11 cellular contexts compared by ENCODE assay signal in genomic region chr1:241638091-241638682, GRCh38. TPM values are rescaled to one million over a fixed set of nuclear protein-coding genes. Genes with fewer than 3 reads are reported as not detected.
DNase-seq lines count a peak whose midpoint lies in the region; ATAC-seq, FAIRE-seq and TF ChIP-seq lines count a peak whose summit lies in the region.
"Had no signal": no experiment of that assay in that cellular context is flagged by ENCODE, and none has a peak within 500 bp of the region (broad histone marks: within the 10 kb centered on the region; RNA-seq: fewer than 3 reads in every experiment).

No MANE protein-coding gene starts in this region.

- intact Hi-C loops in HepG2 (cut with micrococcal nuclease; ENCODE audit: unreplicated experiment), result no loop called here

- no peaks in the 10 kb centered on the region for H3K27me3 Mint-ChIP-seq in activated naive CD8-positive, alpha-beta T cell treated with anti-CD3 and anti-CD28 coated beads, Interleukin-2, amount 10 ng/mL, durations not matched to agents 7 days and 5 days

- peak overlapping the region; percentile 77 for H3K4me2 ChIP-seq in HepG2 (ENCODE audit: low read depth, low read length)

- H3K4me1 Mint-ChIP-seq in activated naive CD8-positive, alpha-beta T cell treated with anti-CD3 and anti-CD28 coated beads, Interleukin-2, amount 10 ng/mL, durations not matched to agents 7 days and 5 days, result peaks cover 27% of the 10 kb centered on the region

- CTCF ChIA-PET in AG04450 (lab: Charles Lee), result interaction anchor here (0.7 to 1.3 kb wide), 4 partner anchors 11 to 209 kb away, joined by 3 to 7 read pairs (median 4); no protein-coding TSS in a partner anchor
- CTCF ChIA-PET in HepG2 (lab: Yijun Ruan, JAX; ENCODE audit: low intra/inter-chr PET ratio, low total read pairs), result no interaction called here
- CTCF ChIA-PET in HEK293T (lab: Yijun Ruan, JAX), result interaction anchor here (0.9 to 1.1 kb wide), 2 partner anchors 11 to 12 kb away, joined by 4 to 6 read pairs; no protein-coding TSS in a partner anchor
- CTCF ChIA-PET in GM10248 (lab: Yijun Ruan, JAX), result interaction anchor here (1.2 to 2.0 kb wide), 6 partner anchors 9 to 153 kb away, joined by 3 to 6 read pairs (median 4); no protein-coding TSS in a partner anchor

- H3K9me3 ChIP-seq in AG04450 (ENCODE audit: control insufficient read depth, insufficient read depth, low read length) (no peaks in the 10 kb centered on the region; the same call in 1 of the 2 replicates), HAP-1 (0 out of 2 replicates have a peak, but pooled peaks cover 2% of the 10 kb centered on the region), HepG2 (ENCODE audit: low read length) (no peaks in the 10 kb centered on the region)
- H3K9me3 ChIP-seq: gastroesophageal sphincter, psoas muscle had no signal

- H3K36me3 ChIP-seq in HAP-1 (replicated peaks), result peaks cover 19% of the 10 kb centered on the region
- peaks cover 2 to 18% of the 10 kb centered on the region in 2 experiments; a peak in 4 of 5 replicates for H3K36me3 ChIP-seq in HepG2 (replicated peaks in 1 of 2; ENCODE audit: control insufficient read depth in 1 of 2, insufficient read depth in 2 of 2, low read length in 2 of 2)

- peak overlapping the region; percentile 38 for H3K9ac ChIP-seq in HepG2 (ENCODE audit: insufficient read depth, low read depth, low read length)

- H3K4me3 ChIP-seq in AG04450 (ENCODE audit: low read depth, low read length), result peak overlapping the region; percentile 95
- peak overlapping the region; percentile 64 for H3K4me3 ChIP-seq in HAP-1
- peak overlapping the region; percentile 33 to 99 (median 85); a peak in 5 of 6 replicates for H3K4me3 ChIP-seq in HepG2 (replicated peaks in 1 of 3; ENCODE audit: insufficient read depth in 1 of 3, low read depth in 2 of 3, low read length in 3 of 3)

- peaks cover 9% of the 10 kb centered on the region for H3K4me1 ChIP-seq in HAP-1
- peaks cover 47% of the 10 kb centered on the region for H3K4me1 ChIP-seq in HepG2 (ENCODE audit: insufficient read depth, low read length)

- H3K4me3 Mint-ChIP-seq in activated naive CD8-positive, alpha-beta T cell treated with anti-CD3 and anti-CD28 coated beads, Interleukin-2, amount 10 ng/mL, durations not matched to agents 7 days and 5 days, result peak overlapping the region; percentile 95

- no peak for TF ChIP-seq EP300 in HepG2 (IDR thresholded peaks at IDR 0.05; ENCODE audit: low read depth in 2 of 2, low read length in 2 of 2)
- TF ChIP-seq EP300 in HepG2 (CRISPR knock-in tag; IDR thresholded peaks at IDR 0.05; ENCODE audit: borderline replicate concordance), result no peak

- DNase-seq in AG04450 (ENCODE audit: low read depth, low spot score) (no peak), HAP-1 (ENCODE audit: low spot score in 2 of 2) (peak; percentile 16 to 22), HepG2 (ENCODE audit: low spot score) (no peak), HEK293T (ENCODE audit: extremely low spot score) (no peak), GM10248 (ENCODE audit: extremely low spot score) (no peak), mesenteric fat pad (ENCODE audit: low spot score) (no peak)
- DNase-seq in activated naive CD8-positive, alpha-beta T cell treated with anti-CD3 and anti-CD28 coated beads, Interleukin-2, amount 10 ng/mL, durations not matched to agents 7 days and 5 days, result no peak
- DNase-seq in activated effector memory CD4-positive, alpha-beta T cell treated with Interleukin-2 at 50 U/mL for 16 hours, result no peak
- DNase-seq: activated CD8-positive, alpha-beta memory T cell treated with anti-CD3 and anti-CD28 coated beads, Interleukin-2, amount 50 U/mL, for 48 hours; psoas muscle had no signal

- WGBS in HepG2 (ENCODE audit: low lambda C conversion rate), result 69% methylated on average over 5 of the region's 5 CpGs

- H3K9me3 Mint-ChIP-seq in activated naive CD8-positive, alpha-beta T cell treated with anti-CD3 and anti-CD28 coated beads, Interleukin-2, amount 10 ng/mL, durations not matched to agents 7 days and 5 days, result peaks cover 5% of the 10 kb centered on the region

- no peak for FAIRE-seq in HepG2 (lab: Jason Lieb, UNC)

- H3K79me2 ChIP-seq in HepG2 (ENCODE audit: insufficient read depth, low read length), result peaks cover 24% of the 10 kb centered on the region

- H4K20me1 ChIP-seq in HepG2 (ENCODE audit: insufficient read depth, low read length), result peaks cover 6% of the 10 kb centered on the region; the same call in 1 of the 2 replicates

- no peak overlapping the region for H2AFZ ChIP-seq in HepG2 (ENCODE audit: low read length)

- peaks cover 24% of the 10 kb centered on the region for H3K36me3 Mint-ChIP-seq in activated naive CD8-positive, alpha-beta T cell treated with anti-CD3 and anti-CD28 coated beads, Interleukin-2, amount 10 ng/mL, durations not matched to agents 7 days and 5 days

- no peaks in the 10 kb centered on the region for H3K27me3 ChIP-seq in AG04450 (ENCODE audit: control insufficient read depth, insufficient read depth, low read length)
- no peaks in the 10 kb centered on the region for H3K27me3 ChIP-seq in HAP-1 (ENCODE audit: low read depth)
- no peaks in the 10 kb centered on the region; a peak in 1 of 5 replicates for H3K27me3 ChIP-seq in HepG2 (ENCODE audit: control insufficient read depth in 1 of 2, insufficient read depth in 2 of 2, low read length in 2 of 2)
- H3K27me3 ChIP-seq: gastroesophageal sphincter had no signal

- TF ChIP-seq POLR2A in HepG2 (IDR thresholded peaks at IDR 0.05; ENCODE audit: insufficient read depth in 1 of 2, low read depth in 2 of 2, low read length in 2 of 2), result no peak

- no peak for TF ChIP-seq CTCF in AG04450 (IDR thresholded peaks at IDR 0.05; ENCODE audit: low read depth, low read length)
- no peak for TF ChIP-seq CTCF in HepG2 (CRISPR knock-in tag; IDR thresholded peaks at IDR 0.05)
- no peak for TF ChIP-seq CTCF in GM10248 (IDR thresholded peaks at IDR 0.05; ENCODE audit: control extremely low read depth, extremely low read depth, low read depth, missing control alignments)

- TF ChIP-seq RAD21 in HepG2 (CRISPR knock-in tag; IDR thresholded peaks at IDR 0.05), result no peak

- in situ Hi-C loops in HAP-1 (cut with MboI; ENCODE audit: low sequenced_read_pairs), result no loop called here
- in situ Hi-C loops in HepG2 (cut with HindIII; ENCODE audit: extremely low pct_ligation_motif_present, low pct_unique_long_range_greater_than_20kb), result loop anchor here (10.0 kb wide), 1 partner anchor 113 kb away; no protein-coding TSS in a partner anchor

- peak overlapping the region; percentile 81 for H3K27ac Mint-ChIP-seq in activated naive CD8-positive, alpha-beta T cell treated with anti-CD3 and anti-CD28 coated beads, Interleukin-2, amount 10 ng/mL, durations not matched to agents 7 days and 5 days

- BruUV-seq in HepG2 (replicated peaks; lab: Mats Ljungman, UMichigan), result no TSS peak

- no peak for ATAC-seq in activated naive CD8-positive, alpha-beta T cell treated with anti-CD3 and anti-CD28 coated beads, Interleukin-2, amount 10 ng/mL, durations not matched to agents 7 days and 5 days (ENCODE audit: low read depth)
- no peak for ATAC-seq in HepG2
- ATAC-seq: gastroesophageal sphincter, psoas muscle had no signal

- H3K27ac ChIP-seq in AG04450 (ENCODE audit: low read depth, low read length), result no peak overlapping the region
- no peak overlapping the region for H3K27ac ChIP-seq in HepG2 (ENCODE audit: extremely low read length, insufficient read depth, low read length)
- H3K27ac ChIP-seq: gastroesophageal sphincter, psoas muscle had no signal

- POLR2A ChIA-PET in AG04450 (lab: Yijun Ruan, JAX), result no interaction called here
- POLR2A ChIA-PET in activated naive CD8-positive, alpha-beta T cell treated with anti-CD3 and anti-CD28 coated beads, Interleukin-2, amount 10 ng/mL, durations not matched to agents 7 days and 5 days (lab: Charles Lee), result no interaction called here
- POLR2A ChIA-PET in HepG2 (lab: Yijun Ruan, JAX), result no interaction called here
- POLR2A ChIA-PET in HEK293T (lab: Yijun Ruan, JAX), result interaction anchor here (1.0 to 1.5 kb wide), 2 partner anchors 204 to 210 kb away, joined by 3 to 4 read pairs; partner anchors contain the start of gene EXO1
- POLR2A ChIA-PET in GM10248 (lab: Yijun Ruan, JAX), result no interaction called here

RNA-seq across cellular contexts. Expression of gene CHML, which starts 2.0 kb away (rescaled TPM):
- 13.0 and 17.1 TPM in 2 replicates for polyA plus RNA-seq in AG04450 (2011; rRNA removed)
- polyA minus RNA-seq in AG04450 (2011; rRNA and poly(A)+ RNA removed), result 30.7 and 34.3 TPM in 2 replicates
- 10 to 100 TPM; 11.6 to 13.7 TPM for total RNA-seq in activated naive CD8-positive, alpha-beta T cell treated with anti-CD3 and anti-CD28 coated beads, Interleukin-2, amount 10 ng/mL, durations not matched to agents 7 days and 5 days
- 16.7 and 21.0 TPM in 2 replicates for total RNA-seq in HepG2 (2016; rRNA removed; fragmentation: Illumina TruSeq; extraction: Trizol)
- 1.2 and 1.5 TPM in 2 replicates for total RNA-seq in HepG2 (2016; cell fraction: cytosol; rRNA removed; fragmentation: Illumina TruSeq; extraction: Trizol; ENCODE audit: low read depth)
- 15.5 and 19.9 TPM in 2 replicates for total RNA-seq in HepG2 (2016; cell fraction: insoluble cytoplasmic fraction; rRNA removed; fragmentation: Illumina TruSeq; extraction: Trizol)
- total RNA-seq in HepG2 (2016; cell fraction: membrane; rRNA removed; fragmentation: Illumina TruSeq; extraction: Trizol), result 7.3 TPM in 2 replicates
- 27.0 and 27.7 TPM in 2 replicates for total RNA-seq in HepG2 (2016; cell fraction: nucleus; rRNA removed; fragmentation: Illumina TruSeq; extraction: Trizol)
- 5.2 TPM in 2 replicates for polyA plus RNA-seq in HepG2 (2011; rRNA removed)
- 2.2 and 2.7 TPM in 2 replicates for polyA plus RNA-seq in HepG2 (2011; cell fraction: cytosol; rRNA removed)
- 7.1 and 7.8 TPM in 2 replicates for polyA plus RNA-seq in HepG2 (2011; cell fraction: nucleus; rRNA removed)
- 7.1 and 8.1 TPM in 2 replicates for polyA plus RNA-seq in HepG2 (2012)
- 0.27 and 0.35 TPM in 2 replicates for polyA plus RNA-seq in HepG2 (2016; cell fraction: cytosol; fragmentation: Illumina TruSeq; extraction: Trizol; ENCODE audit: low read depth)
- 9.8 and 11.3 TPM in 2 replicates for polyA plus RNA-seq in HepG2 (2016; cell fraction: insoluble cytoplasmic fraction; fragmentation: Illumina TruSeq; extraction: Trizol; ENCODE audit: low read depth)
- 1.2 and 1.6 TPM in 2 replicates for polyA plus RNA-seq in HepG2 (2016; cell fraction: membrane; fragmentation: Illumina TruSeq; extraction: Trizol; ENCODE audit: low read depth)
- polyA plus RNA-seq in HepG2 (2016; cell fraction: nucleus; fragmentation: Illumina TruSeq; extraction: Trizol; ENCODE audit: insufficient read depth, low read depth), result 16.7 and 19.0 TPM in 2 replicates
- polyA minus RNA-seq in HepG2 (2011; rRNA and poly(A)+ RNA removed; ENCODE audit: low replicate concordance), result 34.4 and 211 TPM in 2 replicates
- polyA minus RNA-seq in HepG2 (2011; cell fraction: cytosol; rRNA and poly(A)+ RNA removed), result 8.0 and 11.1 TPM in 2 replicates
- 44.5 and 48.6 TPM in 2 replicates for polyA minus RNA-seq in HepG2 (2011; cell fraction: nucleus; rRNA and poly(A)+ RNA removed)
- 8.0 TPM for total RNA-seq in mesenteric fat pad

RNA-seq across cellular contexts. Expression of gene OPN3, which starts 2.0 kb away (rescaled TPM):
- polyA plus RNA-seq in AG04450 (2011; rRNA removed) (57.1 and 70.1 TPM in 2 replicates), HepG2 (2011; rRNA removed) (15.8 and 23.0 TPM in 2 replicates)
- 19.3 and 26.8 TPM in 2 replicates for polyA minus RNA-seq in AG04450 (2011; rRNA and poly(A)+ RNA removed)
- total RNA-seq in activated naive CD8-positive, alpha-beta T cell treated with anti-CD3 and anti-CD28 coated beads, Interleukin-2, amount 10 ng/mL, durations not matched to agents 7 days and 5 days, result 10 to 100 TPM; 12.1 to 12.8 TPM
- total RNA-seq in HepG2 (2016; rRNA removed; fragmentation: Illumina TruSeq; extraction: Trizol) (17.2 and 17.4 TPM in 2 replicates), mesenteric fat pad (10.5 TPM)
- 10.2 and 13.6 TPM in 2 replicates for total RNA-seq in HepG2 (2016; cell fraction: cytosol; rRNA removed; fragmentation: Illumina TruSeq; extraction: Trizol; ENCODE audit: low read depth)
- 16.6 and 16.7 TPM in 2 replicates for total RNA-seq in HepG2 (2016; cell fraction: insoluble cytoplasmic fraction; rRNA removed; fragmentation: Illumina TruSeq; extraction: Trizol)
- total RNA-seq in HepG2 (2016; cell fraction: membrane; rRNA removed; fragmentation: Illumina TruSeq; extraction: Trizol), result 27.6 and 32.6 TPM in 2 replicates
- total RNA-seq in HepG2 (2016; cell fraction: nucleus; rRNA removed; fragmentation: Illumina TruSeq; extraction: Trizol), result 9.9 and 12.6 TPM in 2 replicates
- 11.8 and 19.2 TPM in 2 replicates for polyA plus RNA-seq in HepG2 (2011; cell fraction: cytosol; rRNA removed)
- polyA plus RNA-seq in HepG2 (2011; cell fraction: nucleus; rRNA removed), result 5.3 and 5.8 TPM in 2 replicates
- 19.0 and 21.9 TPM in 2 replicates for polyA plus RNA-seq in HepG2 (2012)
- 16.5 and 18.0 TPM in 2 replicates for polyA plus RNA-seq in HepG2 (2016; cell fraction: cytosol; fragmentation: Illumina TruSeq; extraction: Trizol; ENCODE audit: low read depth)
- polyA plus RNA-seq in HepG2 (2016; cell fraction: insoluble cytoplasmic fraction; fragmentation: Illumina TruSeq; extraction: Trizol; ENCODE audit: low read depth), result 21.8 and 24.0 TPM in 2 replicates
- 30.5 and 31.8 TPM in 2 replicates for polyA plus RNA-seq in HepG2 (2016; cell fraction: membrane; fragmentation: Illumina TruSeq; extraction: Trizol; ENCODE audit: low read depth)
- 23.1 and 23.3 TPM in 2 replicates for polyA plus RNA-seq in HepG2 (2016; cell fraction: nucleus; fragmentation: Illumina TruSeq; extraction: Trizol; ENCODE audit: insufficient read depth, low read depth)
- 13.5 and 35.7 TPM in 2 replicates for polyA minus RNA-seq in HepG2 (2011; rRNA and poly(A)+ RNA removed; ENCODE audit: low replicate concordance)
- 8.9 and 10.1 TPM in 2 replicates for polyA minus RNA-seq in HepG2 (2011; cell fraction: cytosol; rRNA and poly(A)+ RNA removed)
- 7.6 and 10.9 TPM in 2 replicates for polyA minus RNA-seq in HepG2 (2011; cell fraction: nucleus; rRNA and poly(A)+ RNA removed)

RNA-seq across cellular contexts. Expression of gene WDR64, which starts 13.9 kb away (rescaled TPM):
- polyA plus RNA-seq in AG04450 (2011; rRNA removed) (not detected in 2 replicates), HepG2 (2011; rRNA removed) (not detected in 2 replicates)
- not detected in 2 replicates for polyA minus RNA-seq in AG04450 (2011; rRNA and poly(A)+ RNA removed)
- under 1 TPM; 0.58 to 0.99 TPM for total RNA-seq in activated naive CD8-positive, alpha-beta T cell treated with anti-CD3 and anti-CD28 coated beads, Interleukin-2, amount 10 ng/mL, durations not matched to agents 7 days and 5 days
- total RNA-seq in HepG2 (2016; rRNA removed; fragmentation: Illumina TruSeq; extraction: Trizol) (not detected in 2 replicates), mesenteric fat pad (not detected)
- total RNA-seq in HepG2 (2016; cell fraction: cytosol; rRNA removed; fragmentation: Illumina TruSeq; extraction: Trizol; ENCODE audit: low read depth), result not detected in 2 replicates
- not detected in 2 replicates for total RNA-seq in HepG2 (2016; cell fraction: insoluble cytoplasmic fraction; rRNA removed; fragmentation: Illumina TruSeq; extraction: Trizol)
- not detected in 2 replicates for total RNA-seq in HepG2 (2016; cell fraction: membrane; rRNA removed; fragmentation: Illumina TruSeq; extraction: Trizol)
- not detected in 2 replicates for total RNA-seq in HepG2 (2016; cell fraction: nucleus; rRNA removed; fragmentation: Illumina TruSeq; extraction: Trizol)
- polyA plus RNA-seq in HepG2 (2011; cell fraction: cytosol; rRNA removed), result not detected in 2 replicates
- not detected in 2 replicates for polyA plus RNA-seq in HepG2 (2011; cell fraction: nucleus; rRNA removed)
- not detected in 2 replicates for polyA plus RNA-seq in HepG2 (2012)
- not detected in 2 replicates for polyA plus RNA-seq in HepG2 (2016; cell fraction: cytosol; fragmentation: Illumina TruSeq; extraction: Trizol; ENCODE audit: low read depth)
- not detected in 2 replicates for polyA plus RNA-seq in HepG2 (2016; cell fraction: insoluble cytoplasmic fraction; fragmentation: Illumina TruSeq; extraction: Trizol; ENCODE audit: low read depth)
- not detected in 2 replicates for polyA plus RNA-seq in HepG2 (2016; cell fraction: membrane; fragmentation: Illumina TruSeq; extraction: Trizol; ENCODE audit: low read depth)
- polyA plus RNA-seq in HepG2 (2016; cell fraction: nucleus; fragmentation: Illumina TruSeq; extraction: Trizol; ENCODE audit: insufficient read depth, low read depth), result not detected in 2 replicates
- polyA minus RNA-seq in HepG2 (2011; rRNA and poly(A)+ RNA removed; ENCODE audit: low replicate concordance), result not detected in 2 replicates
- not detected in 2 replicates for polyA minus RNA-seq in HepG2 (2011; cell fraction: cytosol; rRNA and poly(A)+ RNA removed)
- not detected in 2 replicates for polyA minus RNA-seq in HepG2 (2011; cell fraction: nucleus; rRNA and poly(A)+ RNA removed)
- total RNA-seq: psoas muscle had no signal
- polyA plus RNA-seq: psoas muscle had no signal

Comparison
In these comparisons a context has a peak if more than half of its experiments do, and no peak if none do; other contexts are left out.
1. DNase-seq: peak in HAP-1 (2 of 2); none in AG04450 (single experiment), activated naive CD8-positive, alpha-beta T cell treated with anti-CD3 and anti-CD28 coated beads, Interleukin-2, amount 10 ng/mL, durations not matched to agents 7 days and 5 days (single experiment), HepG2 (single experiment), activated effector memory CD4-positive, alpha-beta T cell treated with Interleukin-2 at 50 U/mL for 16 hours (single experiment), HEK293T (single experiment), GM10248 (single experiment) and mesenteric fat pad (single experiment).
2. Peak in every context shown above with its lines, with median percentiles within 50 percentile points of each other: H3K4me3 ChIP-seq.